Comparison of ENCODE assay signal across 8 cellular contexts in genomic region chr7:123682690-123683089, GRCh38. TPM values are rescaled to one million over a fixed set of nuclear protein-coding genes. Genes with fewer than 3 reads are reported as not detected.
DNase-seq lines count a peak whose midpoint lies in the region; ATAC-seq, FAIRE-seq and TF ChIP-seq lines count a peak whose summit lies in the region.

No MANE protein-coding gene starts in this region.

- H3K4me1 Mint-ChIP-seq in CD8-positive, alpha-beta T cell (ENCODE audit: low read depth), result no peaks in the 10 kb centered on the region
- no peaks in the 10 kb centered on the region for H3K4me1 Mint-ChIP-seq in activated naive CD8-positive, alpha-beta T cell treated with anti-CD3 and anti-CD28 coated beads for 36 hours

- H3K36me3 Mint-ChIP-seq in CD8-positive, alpha-beta T cell, result peaks cover 55% of the 10 kb centered on the region
- H3K36me3 Mint-ChIP-seq in activated naive CD8-positive, alpha-beta T cell treated with anti-CD3 and anti-CD28 coated beads for 36 hours, result no peaks in the 10 kb centered on the region

- no peak for ATAC-seq in CD8-positive, alpha-beta T cell
- ATAC-seq in GM19328 (IDR thresholded peaks at IDR 0.05; ENCODE audit: unreplicated experiment), result peak; percentile 64
- ATAC-seq in pancreas, result peak; percentile 70 to 85 (median 80)

- POLR2A ChIA-PET in CD8-positive, alpha-beta T cell (lab: Charles Lee), result no interaction called here

- 30 to 35% methylated on average over 1 of the region's 1 CpG for WGBS in pancreas, 2 donors

- no peak overlapping the region for H3K4me3 ChIP-seq in CD8-positive, alpha-beta T cell (ENCODE audit: low read depth, low read length)
- no peak overlapping the region for H3K4me3 ChIP-seq in fibroblast of pulmonary artery (replicated peaks; ENCODE audit: low read depth, low read length)
- H3K4me3 ChIP-seq in pancreas, result no peak overlapping the region

- no peaks in the 10 kb centered on the region for H3K27me3 Mint-ChIP-seq in CD8-positive, alpha-beta T cell (ENCODE audit: low read depth)
- no peaks in the 10 kb centered on the region for H3K27me3 Mint-ChIP-seq in activated naive CD8-positive, alpha-beta T cell treated with anti-CD3 and anti-CD28 coated beads for 36 hours

- intact Hi-C loops in CD8-positive, alpha-beta T cell (cut with DNase I, micrococcal nuclease), result loop anchor here (1.0 to 5.0 kb wide), 3 partner anchors 183 to 1175 kb away; no protein-coding TSS in a partner anchor
- intact Hi-C loops in pancreas (cut with DNase I), result no loop called here

- peak in 1 of 7 experiments; percentile 7 for DNase-seq in CD8-positive, alpha-beta T cell
- DNase-seq in HuH-7 (ENCODE audit: low spot score) (peak; percentile 33), SHP77 treated with DMSO at 0.1 percent for 48 hours (lab: John Stamatoyannopoulos, UW) (peak; percentile 3), fibroblast of pulmonary artery (ENCODE audit: low read depth) (peak; percentile 83), pancreas (peak in 2 of 6 donors; percentile 19 to 22)
- no peak for DNase-seq in stimulated activated CD4-positive, alpha-beta T cell treated with anti-CD3 and anti-CD28 coated beads, Interleukin-2, amount 100 ng/mL, for 24 hours
- DNase-seq in activated naive CD8-positive, alpha-beta T cell treated with anti-CD3 and anti-CD28 coated beads for 36 hours, result no peak

- H3K27me3 ChIP-seq in CD8-positive, alpha-beta T cell (ENCODE audit: insufficient read depth, low read length), result no peaks in the 10 kb centered on the region
- no peaks in the 10 kb centered on the region for H3K27me3 ChIP-seq in pancreas

- no peaks in the 10 kb centered on the region for H3K9me3 ChIP-seq in CD8-positive, alpha-beta T cell (ENCODE audit: low read length)
- no peaks in the 10 kb centered on the region for H3K9me3 ChIP-seq in pancreas

- no peak overlapping the region for H3K27ac Mint-ChIP-seq in CD8-positive, alpha-beta T cell
- H3K27ac Mint-ChIP-seq in activated naive CD8-positive, alpha-beta T cell treated with anti-CD3 and anti-CD28 coated beads for 36 hours, result no peak overlapping the region

- no peaks in the 10 kb centered on the region for H3K9me3 Mint-ChIP-seq in CD8-positive, alpha-beta T cell
- H3K9me3 Mint-ChIP-seq in activated naive CD8-positive, alpha-beta T cell treated with anti-CD3 and anti-CD28 coated beads for 36 hours, result no peaks in the 10 kb centered on the region

- CTCF ChIA-PET in CD8-positive, alpha-beta T cell (lab: Charles Lee), result interaction anchor here (0.8 to 1.9 kb wide), 10 partner anchors 10 to 192 kb away, joined by 3 to 16 read pairs (median 5); no protein-coding TSS in a partner anchor

- H3K36me3 ChIP-seq in CD8-positive, alpha-beta T cell (ENCODE audit: insufficient read depth, low read length), result peaks cover 7% of the 10 kb centered on the region
- no peaks in the 10 kb centered on the region for H3K36me3 ChIP-seq in pancreas

- TF ChIP-seq CTCF in CD8-positive, alpha-beta T cell (IDR thresholded peaks at IDR 0.05), result peak; percentile 69
- peak; percentile 53 for TF ChIP-seq CTCF in fibroblast of pulmonary artery (IDR thresholded peaks at IDR 0.05; ENCODE audit: low read length, missing control alignments)
- TF ChIP-seq CTCF in pancreas (IDR thresholded peaks at IDR 0.05), result peak in 2 of 4 donors; percentile 19 to 36

- H3K4me1 ChIP-seq in CD8-positive, alpha-beta T cell (ENCODE audit: insufficient read depth, low read length), result no peaks in the 10 kb centered on the region
- peaks cover 0 to 23% (median 22%) of the 10 kb centered on the region in 3 donors for H3K4me1 ChIP-seq in pancreas

- peak; percentile 96 for FAIRE-seq in pancreas (lab: Jason Lieb, UNC)

- H3K4me3 Mint-ChIP-seq in CD8-positive, alpha-beta T cell, result no peak overlapping the region
- no peak overlapping the region for H3K4me3 Mint-ChIP-seq in activated naive CD8-positive, alpha-beta T cell treated with anti-CD3 and anti-CD28 coated beads for 36 hours

- no peak overlapping the region for H3K27ac ChIP-seq in CD8-positive, alpha-beta T cell (ENCODE audit: low read depth, low read length)
- H3K27ac ChIP-seq in pancreas, result no peak overlapping the region

RNA-seq across cellular contexts. Expression of gene LMOD2, which starts 27.0 kb away (rescaled TPM):
- not detected for total RNA-seq in CD8-positive, alpha-beta T cell
- under 1 TPM in 1 of 6 donors, not detected in 5; 0.55 TPM for total RNA-seq in pancreas
- polyA plus RNA-seq in pancreas, result not detected
- total RNA-seq in activated naive CD8-positive, alpha-beta T cell treated with anti-CD3 and anti-CD28 coated beads for 36 hours, result not detected

Comparison
In these comparisons a context has a peak if more than half of its experiments do, and no peak if none do; other contexts are left out.
1. DNase-seq: peak in HuH-7 (single experiment), SHP77 treated with DMSO at 0.1 percent for 48 hours (single experiment) and fibroblast of pulmonary artery (single experiment); none in stimulated activated CD4-positive, alpha-beta T cell treated with anti-CD3 and anti-CD28 coated beads, Interleukin-2, amount 100 ng/mL, for 24 hours (0 of 2) and activated naive CD8-positive, alpha-beta T cell treated with anti-CD3 and anti-CD28 coated beads for 36 hours (single experiment).
2. intact Hi-C loops: an anchor here in CD8-positive, alpha-beta T cell (1.0 to 5.0 kb wide); none called in pancreas.